Comparison of ENCODE assay signal across 13 cellular contexts in genomic region chr10:5400843-5401242, GRCh38.
"Had no signal": no experiment of that assay in that cellular context is flagged by ENCODE, and none has a peak within 500 bp of the region (broad histone marks: within the 10 kb centered on the region; RNA-seq: fewer than 3 reads in every experiment).

No MANE protein-coding gene starts in this region.

- H3K36me3 ChIP-seq: left lung had no signal

- H3K4me3 ChIP-seq: left lung, mucosa of descending colon, smooth muscle cell had no signal

- H3K27me3 ChIP-seq: left lung had no signal

- DNase-seq: activated CD4-positive, alpha-beta T cell treated with anti-CD3 and anti-CD28 coated beads, Interleukin-2, amount 10 ng/mL, durations not matched to agents 7 days and 5 days; activated naive CD4-positive, alpha-beta T cell treated with anti-CD3 and anti-CD28 coated beads for 36 hours; activated T-cell treated with anti-CD3 and anti-CD28 coated beads for 4 hours; caudate nucleus; cortex of kidney; effector CD8-positive, alpha-beta T cell; foreskin melanocyte; left lung; mucosa of descending colon; occipital lobe; right cardiac atrium; trophoblast cell had no signal

- H3K27ac ChIP-seq: left lung had no signal

- H3K9me3 ChIP-seq: left lung, mucosa of descending colon had no signal

- H3K4me1 ChIP-seq: left lung had no signal
